Comparison of ENCODE assay signal across 8 cellular contexts in genomic region chr3:9946112-9947024, GRCh38. TPM values are rescaled to one million over a fixed set of nuclear protein-coding genes. Genes with fewer than 3 reads are reported as not detected.
DNase-seq lines count a peak whose midpoint lies in the region; ATAC-seq and TF ChIP-seq lines count a peak whose summit lies in the region.

No MANE protein-coding gene starts in this region.

- no TSS peak for BruUV-seq in Calu3 (replicated peaks; lab: Mats Ljungman, UMichigan)

- CTCF ChIA-PET in Calu3 (lab: Charles Lee), result interaction anchor here (0.6 to 1.8 kb wide), 21 partner anchors 11 to 231 kb away, joined by 3 to 20 read pairs (median 5); partner anchors contain the start of genes ARPC4, CRELD1, EMC3 and OGG1

- peak; percentile 93 for DNase-seq in Calu3
- DNase-seq in RPMI7951 (ENCODE audit: low read depth), result peak; percentile 92
- DNase-seq in activated effector memory CD4-positive, alpha-beta T cell treated with anti-CD3 and anti-CD28 coated beads, Interleukin-2, amount 50 U/mL, for 16 hours, result peak; percentile 92
- peak; percentile 92 for DNase-seq in fibroblast of pulmonary artery (ENCODE audit: low read depth)
- DNase-seq in naive thymus-derived CD8-positive, alpha-beta T cell, result peak; percentile 62 to 87 (median 79)
- peak; percentile 66 to 76 for DNase-seq in stimulated activated CD8-positive, alpha-beta memory T cell treated with anti-CD3 and anti-CD28 coated beads, Interleukin-7, amount 100 ng/mL, for 48 hours (ENCODE audit: extremely low read depth in 1 of 2, low read depth in 1 of 2)
- DNase-seq in NOMO-1 treated with DMSO at 0.1 percent for 48 hours (lab: John Stamatoyannopoulos, UW; ENCODE audit: unreplicated experiment), result no peak

- no peaks in the 10 kb centered on the region for H3K4me1 Mint-ChIP-seq in Calu3 (ENCODE audit: low read depth, unreplicated experiment)
- peaks cover 4 to 16% (median 12%) of the 10 kb centered on the region in 4 donors for H3K4me1 Mint-ChIP-seq in naive thymus-derived CD8-positive, alpha-beta T cell

- intact Hi-C loops in Calu3 (cut with micrococcal nuclease; ENCODE audit: unreplicated experiment), result no loop called here

- H3K9me3 Mint-ChIP-seq in Calu3 (ENCODE audit: low read depth, unreplicated experiment), result no peaks in the 10 kb centered on the region
- H3K9me3 Mint-ChIP-seq in naive thymus-derived CD8-positive, alpha-beta T cell, result no peaks in the 10 kb centered on the region

- ATAC-seq in HG03378 (IDR thresholded peaks at IDR 0.05; ENCODE audit: unreplicated experiment), result peak; percentile 49
- peak; percentile 92 to 96 for ATAC-seq in naive thymus-derived CD8-positive, alpha-beta T cell

- H3K27ac Mint-ChIP-seq in Calu3 (ENCODE audit: unreplicated experiment), result peak overlapping the region; percentile 78
- H3K27ac Mint-ChIP-seq in naive thymus-derived CD8-positive, alpha-beta T cell, result peak overlapping the region; percentile 64 to 93 (median 85)

- POLR2A ChIA-PET in naive thymus-derived CD8-positive, alpha-beta T cell (lab: Charles Lee), result interaction anchor here (0.5 to 2.9 kb wide), 4 partner anchors 12 to 196 kb away, joined by 3 to 73 read pairs (median 8); partner anchors contain the start of genes CRELD1 and JAGN1

- H3K4me3 ChIP-seq in fibroblast of pulmonary artery (replicated peaks; ENCODE audit: low read depth, low read length), result peak overlapping the region; percentile 65

- no peaks in the 10 kb centered on the region for H3K27me3 Mint-ChIP-seq in Calu3 (ENCODE audit: unreplicated experiment)
- H3K27me3 Mint-ChIP-seq in naive thymus-derived CD8-positive, alpha-beta T cell, result no peaks in the 10 kb centered on the region

- peaks cover 29% of the 10 kb centered on the region for H3K36me3 Mint-ChIP-seq in Calu3 (ENCODE audit: insufficient read depth, unreplicated experiment)
- peaks cover 0 to 5% (median 0%) of the 10 kb centered on the region in 3 donors for H3K36me3 Mint-ChIP-seq in naive thymus-derived CD8-positive, alpha-beta T cell

- peak; percentile 68 for TF ChIP-seq CTCF in Calu3 (IDR thresholded peaks at IDR 0.05; ENCODE audit: unreplicated experiment)
- TF ChIP-seq CTCF in fibroblast of pulmonary artery (IDR thresholded peaks at IDR 0.05; ENCODE audit: low read length, missing control alignments), result peak; percentile 34

- peak overlapping the region; percentile 96 for H3K4me3 Mint-ChIP-seq in Calu3 (ENCODE audit: low read depth, unreplicated experiment)
- H3K4me3 Mint-ChIP-seq in naive thymus-derived CD8-positive, alpha-beta T cell, result peak overlapping the region; percentile 71 to 87 (median 81)

RNA-seq across cellular contexts. Expression of gene PRRT3, which starts 5.8 kb away (rescaled TPM):
- total RNA-seq in Calu3 (2022), result 1.2 and 1.6 TPM in 2 replicates
- total RNA-seq in RPMI7951 (2014; rRNA removed; shearing (Covaris generic)), result 0.98 and 1.2 TPM in 2 replicates
- total RNA-seq in naive thymus-derived CD8-positive, alpha-beta T cell, result 1 to 10 TPM; 5.5 to 6.3 TPM
- polyA plus RNA-seq in naive thymus-derived CD8-positive, alpha-beta T cell, result 1 to 10 TPM; 2.2 to 4.4 (median 3.1) TPM

RNA-seq across cellular contexts. Expression of gene CRELD1, which starts 12.7 kb away (rescaled TPM):
- total RNA-seq in Calu3 (2022), result 23.2 and 25.4 TPM in 2 replicates
- 32.1 and 38.9 TPM in 2 replicates for total RNA-seq in RPMI7951 (2014; rRNA removed; shearing (Covaris generic))
- total RNA-seq in naive thymus-derived CD8-positive, alpha-beta T cell, result 10 to 100 TPM; 53.4 to 58.3 TPM
- polyA plus RNA-seq in naive thymus-derived CD8-positive, alpha-beta T cell, result 10 to 100 TPM; 25.5 to 33.3 (median 29.2) TPM

RNA-seq across cellular contexts. Expression of gene IL17RC, which starts 29.5 kb away (rescaled TPM):
- 19.1 and 24.7 TPM in 2 replicates for total RNA-seq in Calu3 (2022)
- total RNA-seq in RPMI7951 (2014; rRNA removed; shearing (Covaris generic)), result 23.2 and 25.8 TPM in 2 replicates
- under 1 TPM; 0.39 to 0.66 TPM for total RNA-seq in naive thymus-derived CD8-positive, alpha-beta T cell
- polyA plus RNA-seq in naive thymus-derived CD8-positive, alpha-beta T cell, result 10 to 100 TPM in 1 of 3 donors, 1 to 10 TPM in 2; 9.5 to 10.0 (median 9.8) TPM

RNA-seq across cellular contexts. Expression of gene EMC3, which starts 40.3 kb away (rescaled TPM):
- 59.2 and 64.2 TPM in 2 replicates for total RNA-seq in Calu3 (2022)
- 56.0 and 59.1 TPM in 2 replicates for total RNA-seq in RPMI7951 (2014; rRNA removed; shearing (Covaris generic))
- 10 to 100 TPM; 31.3 to 35.6 TPM for total RNA-seq in naive thymus-derived CD8-positive, alpha-beta T cell
- 10 to 100 TPM; 52.6 to 61.5 (median 55.4) TPM for polyA plus RNA-seq in naive thymus-derived CD8-positive, alpha-beta T cell

RNA-seq across cellular contexts. Expression of gene IL17RE, which starts 43.7 kb away (rescaled TPM):
- total RNA-seq in Calu3 (2022), result 25.5 and 30.6 TPM in 2 replicates
- not detected in 2 replicates for total RNA-seq in RPMI7951 (2014; rRNA removed; shearing (Covaris generic))
- 1 to 10 TPM in 1 of 2 experiments, under 1 TPM in 1; 0.88 to 1.3 TPM for total RNA-seq in naive thymus-derived CD8-positive, alpha-beta T cell
- under 1 TPM in 2 of 3 donors, not detected in 1; 0.16 to 0.64 TPM for polyA plus RNA-seq in naive thymus-derived CD8-positive, alpha-beta T cell

Comparison
In these comparisons a context has a peak if more than half of its experiments do, and no peak if none do; other contexts are left out.
1. RNA of gene IL17RC, which starts 29.5 kb away (total RNA-seq): 23.2 to 25.8 TPM in RPMI7951 and 19.1 to 24.7 TPM in Calu3; 0.39 to 0.66 TPM in naive thymus-derived CD8-positive, alpha-beta T cell; every median in the first group is over 10 times any median in the second.